In the genomic region with DNA sequence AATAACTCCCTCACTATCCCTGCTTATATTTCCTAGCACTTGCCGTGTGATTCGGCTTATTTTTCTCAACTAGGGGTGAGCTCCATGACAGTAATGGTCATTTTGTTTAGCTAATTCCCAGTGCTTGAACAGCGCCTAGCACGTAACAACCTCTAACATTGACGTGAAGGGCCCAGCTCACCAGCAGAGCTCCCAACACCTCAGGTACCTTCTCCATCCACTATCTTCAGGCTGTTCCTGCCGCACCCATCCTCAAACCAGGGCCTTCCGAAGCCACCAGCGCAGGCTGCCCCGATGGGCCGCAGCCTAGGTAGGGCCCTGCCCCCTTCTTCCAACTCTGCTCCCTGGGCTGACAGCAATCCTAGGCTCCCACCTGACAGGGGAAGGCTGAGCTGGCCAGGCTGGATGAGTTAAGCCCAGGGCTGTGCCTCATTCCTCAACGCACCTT, we compare ENCODE assay signal across 8 cellular contexts. TPM values are rescaled to one million over a fixed set of nuclear protein-coding genes. Genes with fewer than 3 reads are reported as not detected.
DNase-seq lines count a peak whose midpoint lies in the region; ATAC-seq and TF ChIP-seq lines count a peak whose summit lies in the region.

No MANE protein-coding gene starts in this region.

- BruUV-seq in PC-9 (replicated peaks; lab: Mats Ljungman, UMichigan): TSS peak; percentile 85

- peak overlapping the region; percentile 74 to 94 for H3K9ac ChIP-seq in mucosa of rectum (ENCODE audit: low read depth in 1 of 2, low read length in 2 of 2)

- CTCF ChIA-PET in PC-9 (lab: Charles Lee): interaction anchor here (0.5 to 1.0 kb wide), 2 partner anchors 13 to 821 kb away, joined by 3 to 4 read pairs; no protein-coding TSS in a partner anchor

- H3K4me3 ChIP-seq in PC-9 (peak overlapping the region; percentile 100), mucosa of rectum (ENCODE audit: low read length in 2 of 2) (peak overlapping the region; percentile 78 to 84)
- peak overlapping the region; percentile 78 for H3K4me3 ChIP-seq in effector memory CD4-positive, alpha-beta T cell (ENCODE audit: insufficient read depth, low read depth, low read length, poor library complexity, severe bottlenecking)

- H3K9me3 ChIP-seq in PC-9 (ENCODE audit: insufficient read depth, low read depth) (no peaks in the 10 kb centered on the region), mucosa of rectum (ENCODE audit: control insufficient read depth in 2 of 2, low read length in 2 of 2) (no peaks in the 10 kb centered on the region)
- H3K9me3 ChIP-seq in effector memory CD4-positive, alpha-beta T cell (ENCODE audit: control insufficient read depth, low read length): no peaks in the 10 kb centered on the region

- POLR2A ChIA-PET in PC-9 (lab: Charles Lee; ENCODE audit: unreplicated experiment): interaction anchor here (0.6 to 0.8 kb wide), 6 partner anchors 42 to 472 kb away, joined by 3 to 9 read pairs (median 4); no protein-coding TSS in a partner anchor

- peak overlapping the region; percentile 89 for H2AFZ ChIP-seq in PC-9

- peaks cover 39% of the 10 kb centered on the region for H3K36me3 ChIP-seq in PC-9 (ENCODE audit: low read depth)
- H3K36me3 ChIP-seq in effector memory CD4-positive, alpha-beta T cell (ENCODE audit: control insufficient read depth, insufficient read depth, low read length): peaks cover 28% of the 10 kb centered on the region
- peaks cover 25 to 26% of the 10 kb centered on the region in 2 donors for H3K36me3 ChIP-seq in mucosa of rectum (ENCODE audit: control insufficient read depth in 2 of 2, insufficient read depth in 2 of 2, low read length in 2 of 2)

- ATAC-seq in GM19463 (IDR thresholded peaks at IDR 0.05; ENCODE audit: unreplicated experiment) (no peak), HG03045 (IDR thresholded peaks at IDR 0.05; ENCODE audit: unreplicated experiment) (no peak)

- peak; percentile 30 for DNase-seq in ELR (ENCODE audit: low read depth)
- peak in 1 of 2 experiments; percentile 21 for DNase-seq in PC-9
- no peak for DNase-seq in effector memory CD4-positive, alpha-beta T cell
- no peak for DNase-seq in NCI-H226
- DNase-seq in activated CD4-positive, CD25-positive, alpha-beta regulatory T cell (lab: John Stamatoyannopoulos, UW): no peak

- no peaks in the 10 kb centered on the region for H3K9me2 ChIP-seq in PC-9 (ENCODE audit: insufficient read depth)

- peak overlapping the region; percentile 7; the same call in 1 of the 2 replicates for H3K27ac ChIP-seq in PC-9
- peak overlapping the region; percentile 76 for H3K27ac ChIP-seq in effector memory CD4-positive, alpha-beta T cell (ENCODE audit: insufficient read depth, low read length, poor library complexity, severe bottlenecking)
- peak overlapping the region; percentile 65 to 84 for H3K27ac ChIP-seq in mucosa of rectum (ENCODE audit: low read depth in 2 of 2, low read length in 2 of 2)

- peaks cover 37% of the 10 kb centered on the region for H4K20me1 ChIP-seq in PC-9 (ENCODE audit: insufficient read depth)

- intact Hi-C loops in PC-9 (cut with micrococcal nuclease; ENCODE audit: unreplicated experiment): loop anchor here (1.0 to 2.0 kb wide), 3 partner anchors 209 to 460 kb away; a partner anchor contains a TSS

- TF ChIP-seq CTCF in PC-9 (conservative IDR thresholded peaks at IDR 0.05): no peak

- peak overlapping the region; percentile 93 for H3K4me2 ChIP-seq in PC-9

- peaks cover 38% of the 10 kb centered on the region for H3K79me2 ChIP-seq in PC-9 (ENCODE audit: low read depth)

- peaks cover 15% of the 10 kb centered on the region; the same call in 1 of the 2 replicates for H3K4me1 ChIP-seq in PC-9 (replicated peaks; ENCODE audit: insufficient read depth)
- H3K4me1 ChIP-seq in effector memory CD4-positive, alpha-beta T cell (ENCODE audit: control insufficient read depth, insufficient read depth, low read length, poor library complexity, severe bottlenecking): peaks cover 9% of the 10 kb centered on the region
- H3K4me1 ChIP-seq in mucosa of rectum (ENCODE audit: control insufficient read depth in 2 of 2, insufficient read depth in 2 of 2, low read length in 2 of 2): peaks cover 5 to 14% of the 10 kb centered on the region in 2 donors

- peaks cover 39% of the 10 kb centered on the region for H3F3A ChIP-seq in PC-9 (ENCODE audit: insufficient read depth, low read depth)

- H3K27me3 ChIP-seq in PC-9 (ENCODE audit: insufficient read depth, low read depth) (no peaks in the 10 kb centered on the region), mucosa of rectum (ENCODE audit: control insufficient read depth in 2 of 2, insufficient read depth in 2 of 2, low read length in 2 of 2) (peaks cover 3 to 5% of the 10 kb centered on the region in 2 donors)
- H3K27me3 ChIP-seq in effector memory CD4-positive, alpha-beta T cell (replicated peaks; ENCODE audit: control insufficient read depth, insufficient read depth, low read length, poor library complexity, severe bottlenecking): no peaks in the 10 kb centered on the region

RNA-seq across cellular contexts. Expression of a gene that starts 0.8 kb away (rescaled TPM):
- 1,891 and 1,969 TPM in 2 replicates for total RNA-seq in PC-9 (2021)

Comparison
In these comparisons a context has a peak if more than half of its experiments do, and no peak if none do; other contexts are left out.
1. H3K27ac ChIP-seq: peak in every context shown above with its lines; median percentile 76 in effector memory CD4-positive, alpha-beta T cell; 74 in mucosa of rectum; 7 in PC-9.